9 cellular contexts compared by ENCODE assay signal in genomic region chr2:68831688-68832087, GRCh38. TPM values are rescaled to one million over a fixed set of nuclear protein-coding genes. Genes with fewer than 3 reads are reported as not detected.
A peak's percentile ranks its signal among the peaks of the same experiment; 100 is the strongest.
DNase-seq lines count a peak whose midpoint lies in the region; ATAC-seq and TF ChIP-seq lines count a peak whose summit lies in the region.
"Had no signal": no experiment of that assay in that cellular context is flagged by ENCODE, and none has a peak within 500 bp of the region (broad histone marks: within the 10 kb centered on the region; RNA-seq: fewer than 3 reads in every experiment).

No MANE protein-coding gene starts in this region.

- H3K27me3 Mint-ChIP-seq in activated T-cell treated with anti-CD3 and anti-CD28 coated beads, Interleukin-2, amount 50 U/mL, for 24 hours, result no peaks in the 10 kb centered on the region

- H3K9ac ChIP-seq in adipocyte (ENCODE audit: low read length), result no peak overlapping the region

- H3K27me3 ChIP-seq in adipocyte (replicated peaks; ENCODE audit: control insufficient read depth, insufficient read depth, low read length), result no peaks in the 10 kb centered on the region
- H3K27me3 ChIP-seq in left lung, result no peaks in the 10 kb centered on the region
- no peaks in the 10 kb centered on the region for H3K27me3 ChIP-seq in tibial nerve

- TF ChIP-seq CTCF in left lung (IDR thresholded peaks at IDR 0.05) (no peak), tibial nerve (IDR thresholded peaks at IDR 0.05) (no peak)

- H3K4me1 Mint-ChIP-seq in activated T-cell treated with anti-CD3 and anti-CD28 coated beads, Interleukin-2, amount 50 U/mL, for 24 hours (ENCODE audit: low read depth), result peaks cover 75% of the 10 kb centered on the region

- TF ChIP-seq POLR2A in tibial nerve (IDR thresholded peaks at IDR 0.05), result no peak

- no peaks in the 10 kb centered on the region for H3K9me3 Mint-ChIP-seq in activated T-cell treated with anti-CD3 and anti-CD28 coated beads, Interleukin-2, amount 50 U/mL, for 24 hours

- H3K36me3 Mint-ChIP-seq in activated T-cell treated with anti-CD3 and anti-CD28 coated beads, Interleukin-2, amount 50 U/mL, for 24 hours (ENCODE audit: low read depth), result peaks cover 19% of the 10 kb centered on the region

- TF ChIP-seq EP300 in tibial nerve (IDR thresholded peaks at IDR 0.05), result no peak

- ATAC-seq in left lung (peak; percentile 12), GM21515 (IDR thresholded peaks at IDR 0.05; ENCODE audit: unreplicated experiment) (no peak)

- peak overlapping the region; percentile 91 for H3K27ac Mint-ChIP-seq in activated T-cell treated with anti-CD3 and anti-CD28 coated beads, Interleukin-2, amount 50 U/mL, for 24 hours

- H3K36me3 ChIP-seq in adipocyte (ENCODE audit: control insufficient read depth, insufficient read depth, low read length, severe bottlenecking) (no peaks in the 10 kb centered on the region), left lung (peaks cover 0 to 4% of the 10 kb centered on the region in 2 donors), tibial nerve (no peaks in the 10 kb centered on the region)

- H3K4me3 Mint-ChIP-seq in activated T-cell treated with anti-CD3 and anti-CD28 coated beads, Interleukin-2, amount 50 U/mL, for 24 hours, result peak overlapping the region; percentile 51

- H3K27ac ChIP-seq in left lung (peak overlapping the region; percentile 72 to 90), tibial nerve (peak overlapping the region; percentile 18 to 93 (median 80))

- 34 to 51% methylated on average over 3 of the region's 3 CpGs for WGBS in tibial nerve, 2 donors

- DNase-seq in activated T-cell treated with anti-CD3 and anti-CD28 coated beads, Interleukin-2, amount 50 U/mL, for 24 hours, result no peak
- no peak for DNase-seq in activated T-cell treated with anti-CD3 and anti-CD28 coated beads, Interleukin-2, amount 50 U/mL, for 1 hour
- DNase-seq in adipocyte (ENCODE audit: low read depth) (peak; percentile 32), left lung (no peak), tibial nerve (ENCODE audit: low spot score in 2 of 2) (no peak), amniotic stem cell (lab: John Stamatoyannopoulos, UW) (no peak), NCI-H748 treated with DMSO at 0.1 percent for 48 hours (lab: John Stamatoyannopoulos, UW) (no peak)
- DNase-seq: effector CD8-positive, alpha-beta T cell had no signal

- H3K9me3 ChIP-seq in adipocyte (ENCODE audit: control insufficient read depth, low read length), result no peaks in the 10 kb centered on the region
- H3K9me3 ChIP-seq in left lung, result no peaks in the 10 kb centered on the region
- no peaks in the 10 kb centered on the region for H3K9me3 ChIP-seq in tibial nerve

- H3K4me1 ChIP-seq in adipocyte (ENCODE audit: control insufficient read depth, insufficient read depth, low read length), result peaks cover 41% of the 10 kb centered on the region
- H3K4me1 ChIP-seq in left lung, result peaks cover 18 to 96% of the 10 kb centered on the region in 2 donors
- H3K4me1 ChIP-seq in tibial nerve, result peaks cover 0 to 52% (median 41%) of the 10 kb centered on the region in 4 donors

- intact Hi-C loops in left lung (cut with DNase I), result loop anchor here in 1 of 2 donors (10.0 kb wide), 1 partner anchor 77 kb away; no protein-coding TSS in a partner anchor

- H3K4me3 ChIP-seq in adipocyte (ENCODE audit: low read length) (no peak overlapping the region), left lung (no peak overlapping the region), tibial nerve (no peak overlapping the region)

RNA-seq across cellular contexts. Expression of gene BMP10, which starts 39.5 kb away (rescaled TPM):
- total RNA-seq in left lung (not detected), tibial nerve (not detected)
